ENCODE assay signal across 13 cellular contexts in genomic region chr18:46754188-46754587, GRCh38. TPM values are rescaled to one million over a fixed set of nuclear protein-coding genes. Genes with fewer than 3 reads are reported as not detected.
DNase-seq lines count a peak whose midpoint lies in the region; ATAC-seq, FAIRE-seq and TF ChIP-seq lines count a peak whose summit lies in the region.
"Had no signal": no experiment of that assay in that cellular context is flagged by ENCODE, and none has a peak within 500 bp of the region (broad histone marks: within the 10 kb centered on the region; RNA-seq: fewer than 3 reads in every experiment).

No MANE protein-coding gene starts in this region.

- H3K14ac ChIP-seq in H1 (ENCODE audit: insufficient read length): no peak overlapping the region

- H2AFZ ChIP-seq in H1 (ENCODE audit: low read length): no peak overlapping the region

- no peak overlapping the region for H3K4me3 ChIP-seq in H1 (ENCODE audit: extremely low read depth in 1 of 4, insufficient read depth in 2 of 4, low read depth in 3 of 4, low read length in 4 of 4)
- H3K4me3 ChIP-seq in HAP-1: no peak overlapping the region
- H3K4me3 ChIP-seq: SJSA1 had no signal

- WGBS in H1 (ENCODE audit: extremely low coverage in 1 of 2, insufficient coverage in 1 of 2, insufficient read length in 1 of 2, insufficient replicate concordance in 2 of 2, low coverage in 1 of 2, low lambda C conversion rate in 2 of 2, missing lambda C conversion rate in 1 of 2), 2 experiments: 81% methylated on average over 3 of the region's 3 CpGs; no CpG with 5 or more reads in 1 of the 2 experiments

- H3K79me1 ChIP-seq in H1 (ENCODE audit: low read depth, low read length): no peaks in the 10 kb centered on the region

- H3K18ac ChIP-seq in H1 (ENCODE audit: extremely low read depth, low read length): no peak overlapping the region

- H4K8ac ChIP-seq in H1 (ENCODE audit: extremely low read depth, insufficient read depth, low read length): no peak overlapping the region

- CTCF ChIA-PET in H1 (lab: Charles Lee; ENCODE audit: partially characterized antibody): interaction anchor here (0.6 to 1.8 kb wide), 8 partner anchors 12 to 205 kb away, joined by 3 to 8 read pairs (median 4); no protein-coding TSS in a partner anchor

- no peaks in the 10 kb centered on the region for H4K20me1 ChIP-seq in H1 (replicated peaks in 1 of 2; ENCODE audit: control insufficient read depth in 1 of 2, insufficient read depth in 2 of 2, low read length in 2 of 2)

- no peak for DNase-seq in H1 (ENCODE audit: low read depth in 1 of 2, low spot score in 2 of 2)
- no peak for DNase-seq in H54 (ENCODE audit: insufficient read length, low spot score)
- no peak for DNase-seq in GF-D8 (lab: John Stamatoyannopoulos, UW)
- DNase-seq in HAP-1 (ENCODE audit: low spot score in 2 of 2): no peak
- DNase-seq in NCI-H2171 (lab: John Stamatoyannopoulos, UW): no peak
- DNase-seq: activated CD8-positive, alpha-beta memory T cell treated with anti-CD3 and anti-CD28 coated beads, Interleukin-2, amount 50 U/mL, for 4 hours; foreskin melanocyte; HFFc6; small intestine had no signal

- no peak for TF ChIP-seq RAD21 in H1 (IDR thresholded peaks at IDR 0.05 in 1 of 2, conservative IDR thresholded peaks at IDR 0.05 in 1 of 2; ENCODE audit: low read depth in 2 of 2, low read length in 2 of 2)

- H2BK120ac ChIP-seq in H1 (replicated peaks; ENCODE audit: low read depth, low read length): no peak overlapping the region

- H3K27me3 ChIP-seq in H1 (replicated peaks in 1 of 4; ENCODE audit: control insufficient read depth in 3 of 4, extremely low read depth in 1 of 4, insufficient read depth in 3 of 4, low read length in 3 of 4) (peaks cover 15 to 44% (median 32%) of the 10 kb centered on the region in 4 experiments), HAP-1 (ENCODE audit: low read depth) (peaks cover 3% of the 10 kb centered on the region; the same call in 1 of the 2 replicates)

- no peak overlapping the region for H4K5ac ChIP-seq in H1 (ENCODE audit: insufficient read length, low read depth, low read length)

- peak overlapping the region; percentile 80; the same call in 1 of the 2 replicates for H2BK12ac ChIP-seq in H1 (ENCODE audit: low read depth, low read length)

- TF ChIP-seq EP300 in H1 (IDR thresholded peaks at IDR 0.05; ENCODE audit: borderline replicate concordance in 1 of 2, low read depth in 2 of 2, low read length in 2 of 2): no peak

- TF ChIP-seq CTCF in H1 (IDR thresholded peaks at IDR 0.05; ENCODE audit: control extremely low read depth in 1 of 3, insufficient read depth in 1 of 3, low read depth in 1 of 3, low read length in 3 of 3): no peak

- H3K36me3 ChIP-seq in H1 (ENCODE audit: control insufficient read depth in 2 of 4, insufficient read depth in 4 of 4, low read length in 3 of 4) (no peaks in the 10 kb centered on the region), HAP-1 (replicated peaks) (no peaks in the 10 kb centered on the region)
- H3K36me3 ChIP-seq: SJSA1 had no signal

- FAIRE-seq in H1 (lab: Jason Lieb, UNC) (no peak), H54 (lab: Jason Lieb, UNC) (no peak)
- FAIRE-seq: small intestine had no signal

- TF ChIP-seq POLR2A in H1 (IDR thresholded peaks at IDR 0.05; ENCODE audit: control extremely low read depth in 1 of 2, low read depth in 2 of 2, low read length in 2 of 2): no peak
- no peak for TF ChIP-seq POLR2A in H54 (IDR thresholded peaks at IDR 0.05; ENCODE audit: low read depth, low read length)

- peaks cover 0 to 12% (median 7%) of the 10 kb centered on the region in 4 experiments; a peak in 5 of 7 replicates for H3K4me1 ChIP-seq in H1 (replicated peaks in 1 of 4; ENCODE audit: control insufficient read depth in 3 of 4, insufficient read depth in 4 of 4, low read length in 3 of 4)
- H3K4me1 ChIP-seq in HAP-1: peaks cover 3% of the 10 kb centered on the region; the same call in 1 of the 2 replicates

- H3K27ac ChIP-seq in H1 (ENCODE audit: low read depth, low read length): no peak overlapping the region
- H3K27ac ChIP-seq: SJSA1 had no signal

- no peak overlapping the region for H3K9ac ChIP-seq in H1 (replicated peaks in 1 of 4; ENCODE audit: extremely low read depth in 1 of 4, low read depth in 3 of 4, low read length in 3 of 4)

- peaks cover 10% of the 10 kb centered on the region; the same call in 1 of the 2 replicates for H3K23me2 ChIP-seq in H1 (ENCODE audit: low read depth, low read length)

- POLR2A ChIA-PET in H1 (lab: Charles Lee; ENCODE audit: partially characterized antibody): no interaction called here

- no peak overlapping the region for H4K91ac ChIP-seq in H1 (replicated peaks; ENCODE audit: insufficient read length, low read length)

- no peaks in the 10 kb centered on the region for H3K79me2 ChIP-seq in H1 (ENCODE audit: control insufficient read depth in 1 of 2, insufficient read depth in 2 of 2, low read length in 2 of 2)

- H2BK20ac ChIP-seq in H1 (ENCODE audit: low read length): 0 out of 2 replicates have a peak overlapping the region, but pooled peaks have one; percentile 35

- H3K56ac ChIP-seq in H1 (replicated peaks; ENCODE audit: insufficient read length, low read depth, low read length): no peak overlapping the region

- no peak overlapping the region for H3K4ac ChIP-seq in H1 (replicated peaks; ENCODE audit: insufficient read length, low read depth, low read length)

- no peak overlapping the region for H3K4me2 ChIP-seq in H1 (ENCODE audit: insufficient read depth in 1 of 2, low read depth in 2 of 2, low read length in 2 of 2)

- no peak overlapping the region for H3K23ac ChIP-seq in H1 (ENCODE audit: insufficient read length)

- H2AK5ac ChIP-seq in H1 (ENCODE audit: low read depth, low read length): no peak overlapping the region

- in situ Hi-C loops in HAP-1 (cut with MboI; ENCODE audit: low sequenced_read_pairs): no loop called here

- no peak overlapping the region for H2BK5ac ChIP-seq in H1 (ENCODE audit: low read depth, low read length)

- H3K9me3 ChIP-seq in H1 (ENCODE audit: insufficient read depth in 2 of 2, low read depth in 1 of 2, low read length in 1 of 2) (no peaks in the 10 kb centered on the region), HAP-1 (no peaks in the 10 kb centered on the region)

- no peak overlapping the region for H2BK15ac ChIP-seq in H1 (ENCODE audit: low read length)

- ATAC-seq in GM18520 (IDR thresholded peaks at IDR 0.05; ENCODE audit: unreplicated experiment): peak; percentile 43
- peak; percentile 76 for ATAC-seq in GM21529 (IDR thresholded peaks at IDR 0.05; ENCODE audit: unreplicated experiment)
- peak; percentile 62 for ATAC-seq in HG03460 (IDR thresholded peaks at IDR 0.05; ENCODE audit: unreplicated experiment)

TF ChIP-seq in H1, 55 proteins besides CTCF, POLR2A, EP300 and RAD21:
- TF ChIP-seq YY1 (IDR thresholded peaks at IDR 0.05; ENCODE audit: low read depth, low read length): no peak
- TF ChIP-seq NANOG (IDR thresholded peaks at IDR 0.05; ENCODE audit: insufficient read depth, low read depth, low read length, poor library complexity, severe bottlenecking): no peak
- TF ChIP-seq TCF12 (IDR thresholded peaks at IDR 0.05; ENCODE audit: low read depth, low read length): no peak
- no peak for TF ChIP-seq POLR2AphosphoS5 (IDR thresholded peaks at IDR 0.05; ENCODE audit: low read depth, low read length)
- no peak for TF ChIP-seq NRF1 (IDR thresholded peaks at IDR 0.05; ENCODE audit: low read depth, low read length)
- no peak for TF ChIP-seq CHD2 (IDR thresholded peaks at IDR 0.05; ENCODE audit: low read length)

RNA-seq across cellular contexts. Expression of gene ST8SIA5, which starts 2.7 kb away (rescaled TPM):
- 6.3 and 7.0 TPM in 2 replicates for total RNA-seq in H1 (2021; fragmentation: NEBNext Ultra II Directional; extraction: Animal tissue kit (Norgen Biotek cat#: 25700))
- 2.4 and 4.6 TPM in 2 replicates for polyA plus RNA-seq in H1 (2011; rRNA removed)
- polyA plus RNA-seq in H1 (2011; cell fraction: cytosol; rRNA removed): 2.7 TPM
- 5.2 TPM for polyA plus RNA-seq in H1 (2011; cell fraction: nucleus; rRNA removed)
- polyA plus RNA-seq in H1 (2012, experiment 1 of 2): 3.4 to 4.2 TPM (median 3.6 TPM) in 4 replicates
- polyA plus RNA-seq in H1 (2012, experiment 2 of 2): 2.9 TPM
- polyA plus RNA-seq in H1 (2013, experiment 1 of 2): 5.4 TPM
- polyA plus RNA-seq in H1 (2013, experiment 2 of 2): 5.7 TPM
- polyA minus RNA-seq in H1 (2011; rRNA and poly(A)+ RNA removed): 3.9 and 4.3 TPM in 2 replicates
- 3.7 TPM for polyA minus RNA-seq in H1 (2011; cell fraction: cytosol; rRNA and poly(A)+ RNA removed)
- polyA minus RNA-seq in H1 (2011; cell fraction: nucleus; rRNA and poly(A)+ RNA removed): 3.0 TPM
- total RNA-seq: SJSA1 had no signal
